ENCODE assay signal across 8 cellular contexts in genomic region chr15:74196175-74196574, GRCh38. TPM values are rescaled to one million over a fixed set of nuclear protein-coding genes. Genes with fewer than 3 reads are reported as not detected.
DNase-seq lines count a peak whose midpoint lies in the region; ATAC-seq and TF ChIP-seq lines count a peak whose summit lies in the region.
"Had no signal": no experiment of that assay in that cellular context is flagged by ENCODE, and none has a peak within 500 bp of the region (broad histone marks: within the 10 kb centered on the region; RNA-seq: fewer than 3 reads in every experiment).

No MANE protein-coding gene starts in this region.

- POLR2A ChIA-PET in HEK293 (lab: Yijun Ruan, JAX), result interaction anchor here (0.7 to 2.7 kb wide), 12 partner anchors 8 to 213 kb away, joined by 3 to 18 read pairs (median 5); partner anchors contain the start of gene ISLR

- H3K4me3 ChIP-seq in HEK293 (ENCODE audit: low read depth, low read length) (no peak overlapping the region), SK-N-MC (peak overlapping the region; percentile 17; the same call in 1 of the 2 replicates), cardiac muscle cell (no peak overlapping the region), stomach (no peak overlapping the region), GM23338 (no peak overlapping the region)

- CTCF ChIA-PET in HEK293 (lab: Yijun Ruan, JAX), result interaction anchor here (0.6 to 5.3 kb wide), 11 partner anchors 9 to 127 kb away, joined by 3 to 38 read pairs (median 3); no protein-coding TSS in a partner anchor

- H3K27ac ChIP-seq in HEK293 (ENCODE audit: extremely low read depth, low read depth, low read length) (peak overlapping the region; percentile 61; the same call in 1 of the 2 replicates), SK-N-MC (no peak overlapping the region), cardiac muscle cell (no peak overlapping the region), stomach (no peak overlapping the region), GM23338 (ENCODE audit: low read depth) (no peak overlapping the region)

- no peaks in the 10 kb centered on the region for H3K9me2 ChIP-seq in GM23338 (ENCODE audit: insufficient read depth)

- H3K9me3 Mint-ChIP-seq in GM23338, result no peaks in the 10 kb centered on the region

- H3K27ac Mint-ChIP-seq in GM23338, result no peak overlapping the region

- no peaks in the 10 kb centered on the region for H3F3A ChIP-seq in GM23338 (replicated peaks; ENCODE audit: low read depth)

- H4K20me1 ChIP-seq in GM23338 (replicated peaks; ENCODE audit: insufficient read depth), result no peaks in the 10 kb centered on the region

- TF ChIP-seq CTCF in HEK293 (tag by site-specific recombination; IDR thresholded peaks at IDR 0.05) (no peak), cardiac muscle cell (IDR thresholded peaks at IDR 0.05; ENCODE audit: low read depth, low read length) (no peak), stomach (IDR thresholded peaks at IDR 0.05) (no peak), GM23338 (conservative IDR thresholded peaks at IDR 0.05; ENCODE audit: low read depth in 2 of 2) (no peak)

- H3K27me3 ChIP-seq in cardiac muscle cell (no peaks in the 10 kb centered on the region), stomach (peaks cover 0 to 7% (median 0%) of the 10 kb centered on the region in 3 donors), GM23338 (ENCODE audit: insufficient read depth) (no peaks in the 10 kb centered on the region)

- no peak for TF ChIP-seq EP300 in stomach (IDR thresholded peaks at IDR 0.05)

- H2AFZ ChIP-seq in GM23338, result no peak overlapping the region

- H3K9me3 ChIP-seq in HEK293 (ENCODE audit: control insufficient read depth, insufficient read depth, low read depth, low read length) (no peaks in the 10 kb centered on the region), SK-N-MC (ENCODE audit: low read depth, low read length) (no peaks in the 10 kb centered on the region), cardiac muscle cell (ENCODE audit: low read depth) (no peaks in the 10 kb centered on the region), stomach (no peaks in the 10 kb centered on the region)

- H3K27me3 Mint-ChIP-seq in GM23338 (ENCODE audit: insufficient read depth, low read depth, poor library complexity), result peaks cover 16% of the 10 kb centered on the region

- H3K4me1 Mint-ChIP-seq in GM23338, result peaks cover 20% of the 10 kb centered on the region

- ATAC-seq in GM23338, result no peak

- DNase-seq in SK-N-MC (ENCODE audit: low read depth, low spot score) (peak; percentile 81), cardiac muscle cell (ENCODE audit: low read depth in 1 of 2, low spot score in 1 of 2) (peak; percentile 75 to 98), stomach (peak; percentile 65), GM23338 (ENCODE audit: low spot score) (no peak), NK-92 (lab: John Stamatoyannopoulos, UW; ENCODE audit: unreplicated experiment) (no peak), activated gamma-delta T cell treated with Interleukin-2 at 50 U/mL for 16 hours (no peak)
- DNase-seq: activated CD4-positive, alpha-beta T cell treated with anti-CD3 and anti-CD28 coated beads for 1 hour had no signal

- H3K36me3 Mint-ChIP-seq in GM23338 (ENCODE audit: low read depth), result no peaks in the 10 kb centered on the region; the same call in 2 of the 3 replicates

- TF ChIP-seq POLR2A in stomach (IDR thresholded peaks at IDR 0.05), result no peak

- intact Hi-C loops in stomach (cut with DNase I; ENCODE audit: low total_unique reads), result no loop called here

- no peaks in the 10 kb centered on the region for H3K79me2 ChIP-seq in GM23338 (replicated peaks; ENCODE audit: insufficient read depth)

- H3K4me3 Mint-ChIP-seq in GM23338, result no peak overlapping the region

- no peak overlapping the region for H3K4me2 ChIP-seq in GM23338

- no peak overlapping the region for H3K9ac ChIP-seq in SK-N-MC (ENCODE audit: insufficient read length)

- 11 to 33% (median 19%) methylated on average over 1 to 7 of the region's 7 CpGs for WGBS in stomach, 5 donors

- peaks cover 0 to 12% of the 10 kb centered on the region in 2 experiments; a peak in 1 of 3 replicates for H3K36me3 ChIP-seq in HEK293 (ENCODE audit: control insufficient read depth in 2 of 2, insufficient read depth in 1 of 2, low read length in 2 of 2)
- H3K36me3 ChIP-seq in SK-N-MC (ENCODE audit: insufficient read depth, low read length), result no peaks in the 10 kb centered on the region
- H3K36me3 ChIP-seq in cardiac muscle cell, result no peaks in the 10 kb centered on the region
- H3K36me3 ChIP-seq in stomach, result no peaks in the 10 kb centered on the region
- no peaks in the 10 kb centered on the region; the same call in 1 of the 2 replicates for H3K36me3 ChIP-seq in GM23338 (ENCODE audit: insufficient read depth)

- H3K4me1 ChIP-seq in HEK293 (ENCODE audit: control insufficient read depth, insufficient read depth, low read length), result peaks cover 31% of the 10 kb centered on the region
- H3K4me1 ChIP-seq in cardiac muscle cell (ENCODE audit: low read depth), result peaks cover 22% of the 10 kb centered on the region
- peaks cover 0 to 15% (median 0%) of the 10 kb centered on the region in 4 donors for H3K4me1 ChIP-seq in stomach
- H3K4me1 ChIP-seq in GM23338 (ENCODE audit: insufficient read depth), result peaks cover 11% of the 10 kb centered on the region; the same call in 1 of the 2 replicates

TF ChIP-seq in HEK293, 187 proteins besides CTCF, POLR2A, EP300 and RAD21 (continues in another document):
- TF ChIP-seq ZNF660 (tag by site-specific recombination; IDR thresholded peaks at IDR 0.05), result peak; percentile 91
- peak; percentile 70 for TF ChIP-seq ZBTB20 (tag by site-specific recombination; IDR thresholded peaks at IDR 0.05)
- TF ChIP-seq EGR2 (tag by site-specific recombination; IDR thresholded peaks at IDR 0.05; ENCODE audit: low read depth), result peak; percentile 98
- 0 out of 2 replicates have a peak, but pooled peaks have one; percentile 27 for TF ChIP-seq ZEB2 (tag by site-specific recombination; IDR thresholded peaks at IDR 0.05)
- TF ChIP-seq HOXA7 (CRISPR knock-in tag; IDR thresholded peaks at IDR 0.05; ENCODE audit: borderline replicate concordance), result no peak
- 0 out of 2 replicates have a peak, but pooled peaks have one; percentile 47 for TF ChIP-seq ZBTB21 (tag by site-specific recombination; IDR thresholded peaks at IDR 0.05)
- peak; percentile 24; the same call in 1 of the 2 replicates for TF ChIP-seq GLIS1 (tag by site-specific recombination; IDR thresholded peaks at IDR 0.05)
- no peak for TF ChIP-seq ZNF132 (tag by site-specific recombination; IDR thresholded peaks at IDR 0.05; ENCODE audit: borderline replicate concordance)

RNA-seq across cellular contexts. Expression of gene STRA6, which starts 6.4 kb away (rescaled TPM):
- 32.5 and 49.6 TPM in 2 replicates for total RNA-seq in cardiac muscle cell
- polyA plus RNA-seq in cardiac muscle cell, result 38.6 and 55.5 TPM in 2 replicates
- 1 to 10 TPM in 1 of 5 donors, not detected in 4; 1.5 TPM for total RNA-seq in stomach
- polyA plus RNA-seq in stomach, result under 1 TPM in 1 of 3 donors, not detected in 2; 0.95 TPM
- total RNA-seq in GM23338 (2014; rRNA removed; shearing (Covaris generic)), result 9.9 and 14.1 TPM in 2 replicates
- 8.2 TPM in 2 replicates for polyA plus RNA-seq in GM23338 (2016; fragmentation: Nextera tagmentation; extraction: Ambion mirVana)

RNA-seq across cellular contexts. Expression of gene ISLR, which starts 22.7 kb away (rescaled TPM):
- total RNA-seq in cardiac muscle cell, result 1.6 and 4.1 TPM in 2 replicates
- polyA plus RNA-seq in cardiac muscle cell, result 0.25 and 0.44 TPM in 2 replicates
- 10 to 100 TPM in 4 of 5 donors, 1 to 10 TPM in 1; 8.4 to 44.6 (median 28.6) TPM for total RNA-seq in stomach
- polyA plus RNA-seq in stomach, result 1 to 10 TPM; 3.5 to 9.0 (median 3.6) TPM
- 1.6 TPM in 1 of 2 replicates, not detected in the other for total RNA-seq in GM23338 (2014; rRNA removed; shearing (Covaris generic))
- 0.09 and 0.55 TPM in 2 replicates for polyA plus RNA-seq in GM23338 (2016; fragmentation: Nextera tagmentation; extraction: Ambion mirVana)

RNA-seq across cellular contexts. Expression of gene CCDC33, which starts 40.0 kb away (rescaled TPM):
- total RNA-seq in cardiac muscle cell (2.3 and 9.5 TPM in 2 replicates), stomach (1 to 10 TPM in 1 of 5 donors, under 1 TPM in 2, not detected in 2; 0.58 to 9.4 (median 0.73) TPM)
- polyA plus RNA-seq in cardiac muscle cell (3.1 and 6.2 TPM in 2 replicates), stomach (not detected), GM23338 (2016; fragmentation: Nextera tagmentation; extraction: Ambion mirVana) (2.5 and 2.8 TPM in 2 replicates)
- total RNA-seq in GM23338 (2014; rRNA removed; shearing (Covaris generic)), result 0.27 and 2.6 TPM in 2 replicates

Comparison
In these comparisons a context has a peak if more than half of its experiments do, and no peak if none do; other contexts are left out.
1. DNase-seq: peak in SK-N-MC (single experiment), cardiac muscle cell (2 of 2) and stomach (single experiment); none in GM23338 (single experiment), NK-92 (single experiment) and activated gamma-delta T cell treated with Interleukin-2 at 50 U/mL for 16 hours (single experiment).